Comparison of ENCODE assay signal across 15 cellular contexts in genomic region chr15:85755471-85755870, GRCh38.
"Had no signal": no experiment of that assay in that cellular context is flagged by ENCODE, and none has a peak within 500 bp of the region (broad histone marks: within the 10 kb centered on the region; RNA-seq: fewer than 3 reads in every experiment).

No MANE protein-coding gene starts in this region.

- ATAC-seq: activated CD8-positive, alpha-beta T cell treated with anti-CD3 and anti-CD28 coated beads, Interleukin-2, amount 10 ng/mL, durations not matched to agents 7 days and 5 days; naive thymus-derived CD8-positive, alpha-beta T cell; stimulated activated effector memory CD8-positive, alpha-beta T cell treated with anti-CD3 and anti-CD28 coated beads, Interleukin-12 subunit alpha, Interleukin-12 subunit beta, amount 100 ng/mL, for 72 hours; WTC11 had no signal

- H3K27ac ChIP-seq: prostate gland had no signal

- H3K36me3 ChIP-seq: prostate gland had no signal

- DNase-seq: activated CD4-positive, alpha-beta T cell treated with anti-CD3 and anti-CD28 coated beads, Interleukin-2, amount 10 ng/mL, durations not matched to agents 24 days and 14 days; activated CD8-positive, alpha-beta memory T cell treated with anti-CD3 and anti-CD28 coated beads, Interleukin-2, amount 50 U/mL, for 4 hours; activated CD8-positive, alpha-beta T cell treated with anti-CD3 and anti-CD28 coated beads, Interleukin-2, amount 10 ng/mL, durations not matched to agents 7 days and 5 days; activated naive CD4-positive, alpha-beta T cell; activated naive CD8-positive, alpha-beta T cell treated with anti-CD3 and anti-CD28 coated beads, Interleukin-2, amount 10 ng/mL, durations not matched to agents 7 days and 5 days; cerebellar nuclear complex; dermis blood vessel endothelial cell; naive thymus-derived CD8-positive, alpha-beta T cell; stimulated activated CD4-positive, alpha-beta T cell treated with anti-CD3 and anti-CD28 coated beads, Interleukin-12 subunit alpha, Interleukin-12 subunit beta, amount 100 ng/mL, for 4 hours; trophoblast cell had no signal

- H3K9me3 ChIP-seq: prostate gland had no signal

- FAIRE-seq: islet of Langerhans, TTC549 had no signal

- H3K4me3 ChIP-seq: prostate gland had no signal
